ENCODE assay signal across 6 cellular contexts in genomic region chr7:129038468-129038867, GRCh38. TPM values are rescaled to one million over a fixed set of nuclear protein-coding genes. Genes with fewer than 3 reads are reported as not detected.
A peak's percentile ranks its signal among the peaks of the same experiment; 100 is the strongest.
DNase-seq lines count a peak whose midpoint lies in the region; ATAC-seq, FAIRE-seq and TF ChIP-seq lines count a peak whose summit lies in the region.
"Not testable (repeated sequence)": the region's sequence is repeated elsewhere in the genome, so short reads cannot be mapped to it uniquely, and the experiment has no call there.

No MANE protein-coding gene starts in this region.

- H3K4me3 ChIP-seq in HUES48 (ENCODE audit: low read depth, low read length): not testable (repeated sequence)

- ATAC-seq in WTC11; natural killer cell; stimulated activated memory B cell treated with anti-CD40 and anti-IgM and Interleukin-4, amounts not matched to agents 10 μg/mL and 1 μg/mL and 100 μg/mL, for 72 hours: not testable (repeated sequence)

- peaks cover 37% of the 10 kb centered on the region for H3K36me3 Mint-ChIP-seq in WTC11
- H3K36me3 Mint-ChIP-seq in activated naive CD8-positive, alpha-beta T cell: peaks cover 19% of the 10 kb centered on the region
- H3K36me3 Mint-ChIP-seq in natural killer cell: peaks cover 17% of the 10 kb centered on the region
- H3K36me3 Mint-ChIP-seq in stimulated activated memory B cell treated with anti-CD40 and anti-IgM and Interleukin-4, amounts not matched to agents 10 μg/mL and 1 μg/mL and 100 μg/mL, for 72 hours: peaks cover 65% of the 10 kb centered on the region

- H3K4me3 Mint-ChIP-seq in WTC11; activated naive CD8-positive, alpha-beta T cell; natural killer cell; stimulated activated memory B cell treated with anti-CD40 and anti-IgM and Interleukin-4, amounts not matched to agents 10 μg/mL and 1 μg/mL and 100 μg/mL, for 72 hours: not testable (repeated sequence)

- H3K9me3 Mint-ChIP-seq in WTC11; activated naive CD8-positive, alpha-beta T cell (ENCODE audit: low read depth); natural killer cell; stimulated activated memory B cell treated with anti-CD40 and anti-IgM and Interleukin-4, amounts not matched to agents 10 μg/mL and 1 μg/mL and 100 μg/mL, for 72 hours: not testable (repeated sequence)

- H3K9ac ChIP-seq in HUES48 (ENCODE audit: low read depth, low read length): not testable (repeated sequence)

- H3K9me3 ChIP-seq in HUES48 (ENCODE audit: control insufficient read depth, insufficient read depth, low read length): not testable (repeated sequence)

- intact Hi-C loops in natural killer cell (cut with micrococcal nuclease): not testable (repeated sequence)

- peaks cover 31% of the 10 kb centered on the region for H3K4me1 Mint-ChIP-seq in WTC11
- H3K4me1 Mint-ChIP-seq in activated naive CD8-positive, alpha-beta T cell (ENCODE audit: low read depth): peaks cover 57% of the 10 kb centered on the region
- peaks cover 63 to 72% of the 10 kb centered on the region in 2 donors for H3K4me1 Mint-ChIP-seq in natural killer cell
- peaks cover 60% of the 10 kb centered on the region for H3K4me1 Mint-ChIP-seq in stimulated activated memory B cell treated with anti-CD40 and anti-IgM and Interleukin-4, amounts not matched to agents 10 μg/mL and 1 μg/mL and 100 μg/mL, for 72 hours

- TF ChIP-seq CTCF in D721Med (IDR thresholded peaks at IDR 0.05; ENCODE audit: insufficient read depth, missing control alignments); WTC11 (IDR thresholded peaks at IDR 0.05); natural killer cell (IDR thresholded peaks at IDR 0.05): not testable (repeated sequence)

- peaks cover 27% of the 10 kb centered on the region for H3K36me3 ChIP-seq in HUES48 (ENCODE audit: control insufficient read depth, insufficient read depth, low read length)

- H3K27me3 ChIP-seq in HUES48 (ENCODE audit: control insufficient read depth, insufficient read depth, low read length): not testable (repeated sequence)

- DNase-seq in D721Med (ENCODE audit: insufficient read length, low spot score); WTC11 (ENCODE audit: low spot score); natural killer cell: not testable (repeated sequence)

- not testable (repeated sequence) for H3K27me3 Mint-ChIP-seq in WTC11 (ENCODE audit: low read depth); activated naive CD8-positive, alpha-beta T cell; natural killer cell (ENCODE audit: low read depth in 2 of 2); stimulated activated memory B cell treated with anti-CD40 and anti-IgM and Interleukin-4, amounts not matched to agents 10 μg/mL and 1 μg/mL and 100 μg/mL, for 72 hours

- H3K27ac ChIP-seq in HUES48 (ENCODE audit: low read depth, low read length): peak overlapping the region; percentile 72

- POLR2A ChIA-PET in WTC11 (lab: Charles Lee): not testable (repeated sequence)

- not testable (repeated sequence) for H3K27ac Mint-ChIP-seq in WTC11
- peak overlapping the region; percentile 28 for H3K27ac Mint-ChIP-seq in activated naive CD8-positive, alpha-beta T cell
- peak overlapping the region; percentile 4 to 35 for H3K27ac Mint-ChIP-seq in natural killer cell
- peak overlapping the region; percentile 33 for H3K27ac Mint-ChIP-seq in stimulated activated memory B cell treated with anti-CD40 and anti-IgM and Interleukin-4, amounts not matched to agents 10 μg/mL and 1 μg/mL and 100 μg/mL, for 72 hours

- CTCF ChIA-PET in WTC11 (lab: Charles Lee): interaction anchor here (1.2 kb wide), 1 partner anchor 53 kb away, joined by 3 read pairs; no protein-coding TSS in a partner anchor

- H3K4me1 ChIP-seq in HUES48 (ENCODE audit: control insufficient read depth, insufficient read depth, low read length): peaks cover 28% of the 10 kb centered on the region

- FAIRE-seq in D721Med (lab: Jason Lieb, UNC): peak; percentile 66

TF ChIP-seq in WTC11, 78 proteins besides CTCF, POLR2A, EP300 and RAD21:
- TF ChIP-seq GTF2I (CRISPR knock-in tag; conservative IDR thresholded peaks at IDR 0.05): peak; percentile 60; the same call in 1 of the 2 replicates

RNA-seq across cellular contexts. Expression of gene TNPO3, which starts 16.4 kb away (rescaled TPM):
- total RNA-seq in WTC11 (2021) (87.0 to 91.7 TPM (median 89.1 TPM) in 3 replicates), natural killer cell (10 to 100 TPM; 33.9 to 41.1 (median 37.9) TPM)
